ENCODE assay signal across 28 cellular contexts in genomic region chr7:106482091-106482490, GRCh38.
"Had no signal": no experiment of that assay in that cellular context is flagged by ENCODE, and none has a peak within 500 bp of the region (broad histone marks: within the 10 kb centered on the region; RNA-seq: fewer than 3 reads in every experiment).

No MANE protein-coding gene starts in this region.

- H3K9ac ChIP-seq: neural progenitor cell had no signal

- H3K4me3 ChIP-seq: hepatocyte, left ventricle myocardium inferior, lung, neural progenitor cell, ovary, right atrium auricular region, skin epidermis, suprapubic skin, thoracic aorta, tibial artery, upper lobe of right lung had no signal

- H3K27ac Mint-ChIP-seq: mesothelial cell of epicardium, naive B cell, natural killer cell, nephron progenitor cell, neural progenitor cell, progenitor cell of endocrine pancreas had no signal

- DNase-seq: islet precursor cell; left ventricle myocardium inferior; mesendoderm; naive B cell; natural killer cell; nephron progenitor cell; ovary; stimulated activated CD4-positive, alpha-beta T cell treated with anti-CD3 and anti-CD28 coated beads, Interleukin-12 subunit alpha, Interleukin-12 subunit beta, amount 100 ng/mL, for 4 hours; stimulated activated CD4-positive, alpha-beta T cell treated with anti-CD3 and anti-CD28 coated beads, Interleukin-15, amount 100 ng/mL, for 24 hours; stimulated activated CD4-positive, alpha-beta T cell treated with anti-CD3 and anti-CD28 coated beads, Interleukin-2, amount 100 ng/mL, for 24 hours; stimulated activated CD4-positive, alpha-beta T cell treated with anti-CD3 and anti-CD28 coated beads, Interleukin-4, amount 100 ng/mL, for 1 hour; stimulated activated naive CD4-positive, alpha-beta T cell; tibial artery; trophoblast cell; upper lobe of right lung had no signal

- H3K4me1 ChIP-seq: neural progenitor cell had no signal

- H3K36me3 Mint-ChIP-seq: mesothelial cell of epicardium, naive B cell, natural killer cell, neural progenitor cell had no signal

- ATAC-seq: natural killer cell, sciatic nerve, upper lobe of right lung had no signal

- H3K36me3 ChIP-seq: left ventricle myocardium inferior, neural progenitor cell, neutrophil, ovary, right atrium auricular region, suprapubic skin, thoracic aorta, tibial artery, upper lobe of right lung had no signal

- H3K27me3 Mint-ChIP-seq: progenitor cell of endocrine pancreas had no signal

- FAIRE-seq: urothelium cell line had no signal

- H3K27me3 ChIP-seq: hepatocyte, neural progenitor cell, neutrophil, ovary, right atrium auricular region, suprapubic skin, tibial artery, upper lobe of right lung had no signal

- H3K9me3 ChIP-seq: left ventricle myocardium inferior, neutrophil, ovary, right atrium auricular region, suprapubic skin, thoracic aorta, tibial artery, upper lobe of right lung had no signal

- H3K4me3 Mint-ChIP-seq: mesothelial cell of epicardium, naive B cell, natural killer cell, nephron progenitor cell, neural progenitor cell had no signal

- H3K4me1 Mint-ChIP-seq: naive B cell, natural killer cell, nephron progenitor cell had no signal

- H3K9me3 Mint-ChIP-seq: naive B cell; natural killer cell; nephron progenitor cell; neural progenitor cell; stimulated activated naive CD8-positive, alpha-beta T cell treated with anti-CD3 and anti-CD28 coated beads, Interleukin-15, Interleukin-2, amounts not matched to agents 100 ng/mL and 50 ng/mL, for 24 hours had no signal

- H3K27ac ChIP-seq: hepatocyte, left ventricle myocardium inferior, neural progenitor cell, neutrophil, ovary, right atrium auricular region, skin epidermis, suprapubic skin, thoracic aorta, tibial artery, upper lobe of right lung had no signal
